In genomic region chr6:143014764-143015163, GRCh38 we compare ENCODE assay signal across 28 cellular contexts. TPM values are rescaled to one million over a fixed set of nuclear protein-coding genes. Genes with fewer than 3 reads are reported as not detected.
A peak's percentile ranks its signal among the peaks of the same experiment; 100 is the strongest.
DNase-seq lines count a peak whose midpoint lies in the region; ATAC-seq and TF ChIP-seq lines count a peak whose summit lies in the region.
"Had no signal": no experiment of that assay in that cellular context is flagged by ENCODE, and none has a peak within 500 bp of the region (broad histone marks: within the 10 kb centered on the region; RNA-seq: fewer than 3 reads in every experiment).

No MANE protein-coding gene starts in this region.

- no peaks in the 10 kb centered on the region for H3K9me2 ChIP-seq in PC-3 (replicated peaks; ENCODE audit: low read length)

- peak overlapping the region; percentile 79 for H3K9ac ChIP-seq in PC-3 (ENCODE audit: low read length)

- BruUV-seq in PC-3 (replicated peaks; lab: Mats Ljungman, UMichigan), result no TSS peak

- no peaks in the 10 kb centered on the region for H3K36me3 ChIP-seq in PC-3 (ENCODE audit: low read depth, low read length)
- H3K36me3 ChIP-seq: MG63, ovary, suprapubic skin, upper lobe of right lung had no signal

- no peak overlapping the region for H3K4me3 Mint-ChIP-seq in CD14-positive monocyte
- H3K4me3 Mint-ChIP-seq: activated CD8-positive, alpha-beta T cell treated with anti-CD3 and anti-CD28 coated beads for 36 hours; activated naive CD4-positive, alpha-beta T cell treated with anti-CD3 and anti-CD28 coated beads for 36 hours; activated T-helper 1 cell treated with anti-CD3 and anti-CD28 coated beads, Interleukin-12 subunit alpha, Interleukin-12 subunit beta, Interleukin-2, Interleukin-4 antibody, amounts not matched to agents 30 ng/mL and 10 ng/mL and 1 ng/mL, durations not matched to agents 14 hours and 24 hours and 36 hours; effector memory CD8-positive, alpha-beta T cell; memory B cell; nephron progenitor cell; T-helper 17 cell had no signal

- H3K4me1 Mint-ChIP-seq in CD14-positive monocyte, result no peaks in the 10 kb centered on the region
- H3K4me1 Mint-ChIP-seq: memory B cell, nephron progenitor cell, T-helper 17 cell had no signal

- TF ChIP-seq CTCF in PC-3 (conservative IDR thresholded peaks at IDR 0.05; ENCODE audit: low read depth, low read length) (no peak), CD14-positive monocyte (IDR thresholded peaks at IDR 0.05) (no peak)

- no peaks in the 10 kb centered on the region for H3K79me2 ChIP-seq in PC-3 (ENCODE audit: low read length)

- DNase-seq in ELR (ENCODE audit: low read depth) (peak; percentile 12), PC-3 (peak; percentile 68), CD14-positive monocyte (ENCODE audit: low spot score) (no peak), NCI-H1092 treated with DMSO at 0.1 percent for 48 hours (lab: John Stamatoyannopoulos, UW) (no peak), NCI-H446 treated with DMSO at 0.1 percent for 48 hours (lab: John Stamatoyannopoulos, UW) (no peak)
- DNase-seq in activated CD4-positive, alpha-beta T cell treated with anti-CD3 and anti-CD28 coated beads for 48 hours, result no peak
- DNase-seq: activated CD8-positive, alpha-beta memory T cell treated with anti-CD3 and anti-CD28 coated beads, Interleukin-2, amount 50 U/mL, for 48 hours; caudate nucleus; effector memory CD8-positive, alpha-beta T cell; erythroblast; KBM-7; MG63; NCI-H2029; NCI-H524 treated with DMSO at 0.1 percent for 48 hours; nephron progenitor cell; ovary; Right ventricle myocardium superior; stimulated activated CD4-positive, alpha-beta T cell treated with anti-CD3 and anti-CD28 coated beads, Interleukin-15, amount 100 ng/mL, for 24 hours; stimulated activated CD4-positive, alpha-beta T cell treated with anti-CD3 and anti-CD28 coated beads, Interleukin-4, amount 100 ng/mL, for 4 hours; T-helper 17 cell; upper lobe of right lung had no signal

- no peaks in the 10 kb centered on the region for H3K36me3 Mint-ChIP-seq in CD14-positive monocyte
- H3K36me3 Mint-ChIP-seq: memory B cell had no signal

- no peak overlapping the region for H2AFZ ChIP-seq in PC-3 (ENCODE audit: low read length)

- intact Hi-C loops in PC-3 (cut with micrococcal nuclease) (loop anchor here (1.0 to 10.0 kb wide), 6 partner anchors 45 to 410 kb away; no protein-coding TSS in a partner anchor), CD14-positive monocyte (cut with micrococcal nuclease) (no loop called here)

- H3K4me3 ChIP-seq in PC-3 (ENCODE audit: low read length), result no peak overlapping the region
- H3K4me3 ChIP-seq: MG63, ovary, suprapubic skin, upper lobe of right lung had no signal

- no peaks in the 10 kb centered on the region for H3K27me3 ChIP-seq in PC-3 (ENCODE audit: low read length)
- H3K27me3 ChIP-seq: MG63, ovary, suprapubic skin, upper lobe of right lung had no signal

- POLR2A ChIA-PET in PC-3 (lab: Charles Lee; ENCODE audit: unreplicated experiment), result no interaction called here

- peaks cover 0 to 3% (median 0%) of the 10 kb centered on the region in 3 donors for H3K27me3 Mint-ChIP-seq in CD14-positive monocyte (ENCODE audit: low read depth in 3 of 3)
- H3K27me3 Mint-ChIP-seq: activated CD8-positive, alpha-beta T cell treated with anti-CD3 and anti-CD28 coated beads for 36 hours; memory B cell; T-helper 17 cell had no signal

- H3K9me3 ChIP-seq in PC-3 (ENCODE audit: low read length), result no peaks in the 10 kb centered on the region
- H3K9me3 ChIP-seq: ovary, suprapubic skin, upper lobe of right lung had no signal

- peak overlapping the region; percentile 98 for H3K27ac ChIP-seq in PC-3 (ENCODE audit: low read length)
- H3K27ac ChIP-seq: ovary, suprapubic skin, upper lobe of right lung had no signal

- CTCF ChIA-PET in PC-3 (lab: Charles Lee), result no interaction called here

- ATAC-seq in GM18907 (IDR thresholded peaks at IDR 0.05; ENCODE audit: unreplicated experiment) (peak; percentile 66), HG02981 (IDR thresholded peaks at IDR 0.05; ENCODE audit: unreplicated experiment) (peak; percentile 51), PC-3 (peak; percentile 81)
- ATAC-seq: effector memory CD8-positive, alpha-beta T cell; T-helper 17 cell; upper lobe of right lung had no signal

- no peaks in the 10 kb centered on the region for H4K20me1 ChIP-seq in PC-3 (ENCODE audit: low read length)

- H3F3A ChIP-seq in PC-3 (ENCODE audit: low read length, unreplicated experiment), result no peaks in the 10 kb centered on the region

- no peak overlapping the region for H3K27ac Mint-ChIP-seq in CD14-positive monocyte
- H3K27ac Mint-ChIP-seq: activated CD8-positive, alpha-beta T cell treated with anti-CD3 and anti-CD28 coated beads for 36 hours; activated naive CD4-positive, alpha-beta T cell treated with anti-CD3 and anti-CD28 coated beads for 36 hours; activated T-helper 1 cell treated with anti-CD3 and anti-CD28 coated beads, Interleukin-12 subunit alpha, Interleukin-12 subunit beta, Interleukin-2, Interleukin-4 antibody, amounts not matched to agents 30 ng/mL and 10 ng/mL and 1 ng/mL, durations not matched to agents 14 hours and 24 hours and 36 hours; effector memory CD8-positive, alpha-beta T cell; memory B cell; nephron progenitor cell; T-helper 17 cell had no signal

- peaks cover 32% of the 10 kb centered on the region for H3K4me1 ChIP-seq in PC-3 (ENCODE audit: insufficient read depth, low read length)
- H3K4me1 ChIP-seq: suprapubic skin, upper lobe of right lung had no signal

- peaks cover 0 to 7% (median 0%) of the 10 kb centered on the region in 7 donors for H3K9me3 Mint-ChIP-seq in CD14-positive monocyte
- H3K9me3 Mint-ChIP-seq: activated T-helper 1 cell treated with anti-CD3 and anti-CD28 coated beads, Interleukin-12 subunit alpha, Interleukin-12 subunit beta, Interleukin-2, Interleukin-4 antibody, amounts not matched to agents 30 ng/mL and 10 ng/mL and 1 ng/mL, durations not matched to agents 14 hours and 24 hours and 36 hours; effector memory CD8-positive, alpha-beta T cell; nephron progenitor cell had no signal

- peak overlapping the region; percentile 44; the same call in 1 of the 2 replicates for H3K4me2 ChIP-seq in PC-3 (ENCODE audit: low read length)

RNA-seq across cellular contexts. Expression of gene AIG1, which starts 45.9 kb away (rescaled TPM):
- total RNA-seq in PC-3 (2014; rRNA removed), result 22.1 and 32.7 TPM in 2 replicates
- 1 to 10 TPM; 6.7 to 7.6 TPM for polyA plus RNA-seq in CD14-positive monocyte

Comparison
In these comparisons a context has a peak if more than half of its experiments do, and no peak if none do; other contexts are left out.
1. DNase-seq: peak in ELR (single experiment) and PC-3 (single experiment); none in CD14-positive monocyte (single experiment), NCI-H1092 treated with DMSO at 0.1 percent for 48 hours (single experiment), activated CD4-positive, alpha-beta T cell treated with anti-CD3 and anti-CD28 coated beads for 48 hours (single experiment) and NCI-H446 treated with DMSO at 0.1 percent for 48 hours (single experiment).
2. Peak in every context shown above with its lines, with median percentiles within 50 percentile points of each other: ATAC-seq.